ENCODE assay signal across 11 cellular contexts in genomic region chr22:20545681-20546521, GRCh38. TPM values are rescaled to one million over a fixed set of nuclear protein-coding genes. Genes with fewer than 3 reads are reported as not detected.
DNase-seq lines count a peak whose midpoint lies in the region; ATAC-seq and TF ChIP-seq lines count a peak whose summit lies in the region.
"Had no signal": no experiment of that assay in that cellular context is flagged by ENCODE, and none has a peak within 500 bp of the region (broad histone marks: within the 10 kb centered on the region; RNA-seq: fewer than 3 reads in every experiment).

No MANE protein-coding gene starts in this region.

- POLR2A ChIA-PET in CD4-positive, alpha-beta T cell (lab: Charles Lee): interaction anchor here (1.7 to 4.9 kb wide), 4 partner anchors 12 to 21 kb away, joined by 6 to 61 read pairs (median 12); no protein-coding TSS in a partner anchor

- peaks cover 14% of the 10 kb centered on the region for H3K36me3 ChIP-seq in HUES48 (ENCODE audit: control insufficient read depth, insufficient read depth, low read length)

- no peak overlapping the region for H3K4me3 Mint-ChIP-seq in CD4-positive, alpha-beta T cell
- no peak overlapping the region for H3K4me3 Mint-ChIP-seq in effector memory CD8-positive, alpha-beta T cell
- no peak overlapping the region for H3K4me3 Mint-ChIP-seq in osteocyte (ENCODE audit: unreplicated experiment)

- H3K9me3 Mint-ChIP-seq in CD4-positive, alpha-beta T cell: no peaks in the 10 kb centered on the region
- no peaks in the 10 kb centered on the region for H3K9me3 Mint-ChIP-seq in effector memory CD8-positive, alpha-beta T cell
- H3K9me3 Mint-ChIP-seq in osteocyte (ENCODE audit: unreplicated experiment): no peaks in the 10 kb centered on the region

- H3K27ac Mint-ChIP-seq in CD4-positive, alpha-beta T cell: peak overlapping the region; percentile 91
- peak overlapping the region; percentile 85 to 91 for H3K27ac Mint-ChIP-seq in effector memory CD8-positive, alpha-beta T cell
- H3K27ac Mint-ChIP-seq in osteocyte (ENCODE audit: unreplicated experiment): peak overlapping the region; percentile 76

- H3K36me3 Mint-ChIP-seq in CD4-positive, alpha-beta T cell (ENCODE audit: low read depth): peaks cover 61% of the 10 kb centered on the region
- peaks cover 55% of the 10 kb centered on the region for H3K36me3 Mint-ChIP-seq in effector memory CD8-positive, alpha-beta T cell (ENCODE audit: insufficient read depth)
- H3K36me3 Mint-ChIP-seq in osteocyte (ENCODE audit: unreplicated experiment): peaks cover 23% of the 10 kb centered on the region

- no peaks in the 10 kb centered on the region for H3K27me3 ChIP-seq in CD4-positive, alpha-beta T cell (ENCODE audit: control insufficient read depth, insufficient read depth, low read length)
- H3K27me3 ChIP-seq in HUES48 (ENCODE audit: control insufficient read depth, insufficient read depth, low read length): no peaks in the 10 kb centered on the region

- H3K9ac ChIP-seq in HUES48 (ENCODE audit: low read depth, low read length): no peak overlapping the region

- ATAC-seq in CD4-positive, alpha-beta T cell (ENCODE audit: poor library complexity): no peak
- no peak for ATAC-seq in effector memory CD8-positive, alpha-beta T cell (replicated peaks)

- no peak overlapping the region for H3K4me3 ChIP-seq in HUES48 (ENCODE audit: low read depth, low read length)

- CTCF ChIA-PET in CD4-positive, alpha-beta T cell (lab: Charles Lee): interaction anchor here (0.9 to 8.5 kb wide), 2 partner anchors 20 to 26 kb away, joined by 4 to 107 read pairs; no protein-coding TSS in a partner anchor

- peaks cover 14% of the 10 kb centered on the region; the same call in 1 of the 2 replicates for H3K4me1 ChIP-seq in HUES48 (ENCODE audit: control insufficient read depth, insufficient read depth, low read length)

- no peaks in the 10 kb centered on the region for H3K27me3 Mint-ChIP-seq in CD4-positive, alpha-beta T cell
- H3K27me3 Mint-ChIP-seq in effector memory CD8-positive, alpha-beta T cell: no peaks in the 10 kb centered on the region
- H3K27me3 Mint-ChIP-seq in osteocyte (ENCODE audit: unreplicated experiment): no peaks in the 10 kb centered on the region

- peak overlapping the region; percentile 29 for H3K27ac ChIP-seq in CD4-positive, alpha-beta T cell (ENCODE audit: low read depth, low read length)
- peak overlapping the region; percentile 51 for H3K27ac ChIP-seq in HUES48 (ENCODE audit: low read depth, low read length)

- TF ChIP-seq CTCF in CD4-positive, alpha-beta T cell (IDR thresholded peaks at IDR 0.05): no peak
- TF ChIP-seq CTCF in osteocyte (IDR thresholded peaks at IDR 0.05): no peak

- no peaks in the 10 kb centered on the region for H3K9me3 ChIP-seq in CD4-positive, alpha-beta T cell (ENCODE audit: control insufficient read depth, low read length)
- no peaks in the 10 kb centered on the region for H3K9me3 ChIP-seq in HUES48 (ENCODE audit: control insufficient read depth, insufficient read depth, low read length)

- DNase-seq in CD4-positive, alpha-beta T cell: no peak
- no peak for DNase-seq in effector memory CD8-positive, alpha-beta T cell
- no peak for DNase-seq in osteocyte (ENCODE audit: extremely low spot score, unreplicated experiment)
- no peak for DNase-seq in OCI-M2 (lab: John Stamatoyannopoulos, UW; ENCODE audit: unreplicated experiment)
- no peak for DNase-seq in stimulated activated CD4-positive, alpha-beta T cell treated with anti-CD3 and anti-CD28 coated beads, Interleukin-1b, Interleukin-23, amount 100 ng/mL, for 48 hours
- DNase-seq in activated CD8-positive, alpha-beta memory T cell treated with anti-CD3 and anti-CD28 coated beads for 24 hours: no peak
- DNase-seq in dedifferentiated amniotic fluid mesenchymal stem cell (ENCODE audit: extremely low spot score): no peak
- DNase-seq: NCI-H1417; NCI-H524; stimulated activated CD4-positive, alpha-beta T cell treated with anti-CD3 and anti-CD28 coated beads, Interleukin-4, amount 100 ng/mL, for 24 hours had no signal

- intact Hi-C loops in CD4-positive, alpha-beta T cell (cut with DNase I, micrococcal nuclease): no loop called here

- H3K4me1 Mint-ChIP-seq in CD4-positive, alpha-beta T cell (ENCODE audit: low read depth): peaks cover 77% of the 10 kb centered on the region
- peaks cover 44 to 58% of the 10 kb centered on the region in 2 donors for H3K4me1 Mint-ChIP-seq in effector memory CD8-positive, alpha-beta T cell (ENCODE audit: low read depth in 2 of 2)
- H3K4me1 Mint-ChIP-seq in osteocyte (ENCODE audit: unreplicated experiment): peaks cover 50% of the 10 kb centered on the region

RNA-seq across cellular contexts. Expression of gene MED15, which starts 38.5 kb away (rescaled TPM):
- total RNA-seq in CD4-positive, alpha-beta T cell: 100 to 1,000 TPM; 181 to 191 TPM
- total RNA-seq in osteocyte: 104 TPM in 2 replicates

RNA-seq across cellular contexts. Expression of gene KLHL22, which starts 50.3 kb away (rescaled TPM):
- 10 to 100 TPM; 24.1 to 27.7 TPM for total RNA-seq in CD4-positive, alpha-beta T cell
- 44.7 and 46.3 TPM in 2 replicates for total RNA-seq in osteocyte
